In the genomic region with DNA sequence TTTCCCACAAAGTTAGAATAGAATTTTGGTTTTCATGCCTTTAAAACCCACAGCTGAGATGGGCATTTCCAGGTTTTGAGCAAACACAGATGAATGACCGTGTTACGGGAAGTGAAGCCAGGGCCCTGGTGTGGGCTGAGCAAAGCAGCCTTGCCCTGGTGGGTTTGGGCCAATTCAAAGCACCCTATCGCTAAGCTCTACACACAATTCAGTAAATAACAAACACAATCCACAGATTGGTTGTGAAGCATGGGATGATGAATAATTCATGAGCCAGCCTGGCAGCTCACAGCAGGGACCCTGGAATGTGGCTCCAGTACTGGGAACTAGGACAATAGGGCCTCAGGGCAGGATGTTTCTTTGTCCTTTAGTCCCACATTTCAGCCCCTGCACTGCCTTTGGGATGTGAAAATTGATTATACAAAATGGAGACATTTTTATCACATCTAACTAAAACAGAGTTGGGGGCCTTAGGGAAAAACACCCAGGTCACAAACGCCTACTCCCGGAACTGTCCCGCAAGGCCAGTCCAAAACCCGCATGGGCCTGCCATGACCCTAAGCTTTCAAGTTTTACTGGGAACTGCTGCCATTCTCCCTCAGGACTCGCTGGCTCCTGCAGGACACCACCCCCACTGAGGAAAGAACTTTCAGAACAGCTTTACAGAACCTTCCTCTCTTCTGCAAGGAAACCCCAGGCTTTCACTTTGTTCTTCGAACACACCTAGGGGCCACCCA, we compare ENCODE assay signal across 1 cellular context.
TF ChIP-seq lines count a peak whose summit lies in the region.

No MANE protein-coding gene starts in this region.

TF ChIP-seq in WTC11, 78 proteins besides CTCF, POLR2A, EP300 and RAD21 (continued from another document):
- TF ChIP-seq, protein P1, sequence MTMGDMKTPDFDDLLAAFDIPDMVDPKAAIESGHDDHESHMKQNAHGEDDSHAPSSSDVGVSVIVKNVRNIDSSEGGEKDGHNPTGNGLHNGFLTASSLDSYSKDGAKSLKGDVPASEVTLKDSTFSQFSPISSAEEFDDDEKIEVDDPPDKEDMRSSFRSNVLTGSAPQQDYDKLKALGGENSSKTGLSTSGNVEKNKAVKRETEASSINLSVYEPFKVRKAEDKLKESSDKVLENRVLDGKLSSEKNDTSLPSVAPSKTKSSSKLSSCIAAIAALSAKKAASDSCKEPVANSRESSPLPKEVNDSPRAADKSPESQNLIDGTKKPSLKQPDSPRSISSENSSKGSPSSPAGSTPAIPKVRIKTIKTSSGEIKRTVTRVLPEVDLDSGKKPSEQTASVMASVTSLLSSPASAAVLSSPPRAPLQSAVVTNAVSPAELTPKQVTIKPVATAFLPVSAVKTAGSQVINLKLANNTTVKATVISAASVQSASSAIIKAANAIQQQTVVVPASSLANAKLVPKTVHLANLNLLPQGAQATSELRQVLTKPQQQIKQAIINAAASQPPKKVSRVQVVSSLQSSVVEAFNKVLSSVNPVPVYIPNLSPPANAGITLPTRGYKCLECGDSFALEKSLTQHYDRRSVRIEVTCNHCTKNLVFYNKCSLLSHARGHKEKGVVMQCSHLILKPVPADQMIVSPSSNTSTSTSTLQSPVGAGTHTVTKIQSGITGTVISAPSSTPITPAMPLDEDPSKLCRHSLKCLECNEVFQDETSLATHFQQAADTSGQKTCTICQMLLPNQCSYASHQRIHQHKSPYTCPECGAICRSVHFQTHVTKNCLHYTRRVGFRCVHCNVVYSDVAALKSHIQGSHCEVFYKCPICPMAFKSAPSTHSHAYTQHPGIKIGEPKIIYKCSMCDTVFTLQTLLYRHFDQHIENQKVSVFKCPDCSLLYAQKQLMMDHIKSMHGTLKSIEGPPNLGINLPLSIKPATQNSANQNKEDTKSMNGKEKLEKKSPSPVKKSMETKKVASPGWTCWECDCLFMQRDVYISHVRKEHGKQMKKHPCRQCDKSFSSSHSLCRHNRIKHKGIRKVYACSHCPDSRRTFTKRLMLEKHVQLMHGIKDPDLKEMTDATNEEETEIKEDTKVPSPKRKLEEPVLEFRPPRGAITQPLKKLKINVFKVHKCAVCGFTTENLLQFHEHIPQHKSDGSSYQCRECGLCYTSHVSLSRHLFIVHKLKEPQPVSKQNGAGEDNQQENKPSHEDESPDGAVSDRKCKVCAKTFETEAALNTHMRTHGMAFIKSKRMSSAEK (CRISPR knock-in tag; IDR thresholded peaks at IDR 0.05; ENCODE audit: borderline replicate concordance): peak; percentile 77; the same call in 1 of the 2 replicates
- TF ChIP-seq, protein P2, sequence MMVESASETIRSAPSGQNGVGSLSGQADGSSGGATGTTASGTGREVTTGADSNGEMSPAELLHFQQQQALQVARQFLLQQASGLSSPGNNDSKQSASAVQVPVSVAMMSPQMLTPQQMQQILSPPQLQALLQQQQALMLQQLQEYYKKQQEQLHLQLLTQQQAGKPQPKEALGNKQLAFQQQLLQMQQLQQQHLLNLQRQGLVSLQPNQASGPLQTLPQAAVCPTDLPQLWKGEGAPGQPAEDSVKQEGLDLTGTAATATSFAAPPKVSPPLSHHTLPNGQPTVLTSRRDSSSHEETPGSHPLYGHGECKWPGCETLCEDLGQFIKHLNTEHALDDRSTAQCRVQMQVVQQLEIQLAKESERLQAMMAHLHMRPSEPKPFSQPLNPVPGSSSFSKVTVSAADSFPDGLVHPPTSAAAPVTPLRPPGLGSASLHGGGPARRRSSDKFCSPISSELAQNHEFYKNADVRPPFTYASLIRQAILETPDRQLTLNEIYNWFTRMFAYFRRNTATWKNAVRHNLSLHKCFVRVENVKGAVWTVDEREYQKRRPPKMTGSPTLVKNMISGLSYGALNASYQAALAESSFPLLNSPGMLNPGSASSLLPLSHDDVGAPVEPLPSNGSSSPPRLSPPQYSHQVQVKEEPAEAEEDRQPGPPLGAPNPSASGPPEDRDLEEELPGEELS (CRISPR knock-in tag; IDR thresholded peaks at IDR 0.05): peak; percentile 62; the same call in 1 of the 2 replicates
- no peak for TF ChIP-seq EMX1 (CRISPR knock-in tag; IDR thresholded peaks at IDR 0.05)
- no peak for TF ChIP-seq NFE2L1 (CRISPR knock-in tag; IDR thresholded peaks at IDR 0.05)
TF ChIP-seq in WTC11: peak in this region for 7.
